In genomic region chr5:77628840-77629552, GRCh38 we compare ENCODE assay signal across 11 cellular contexts. TPM values are rescaled to one million over a fixed set of nuclear protein-coding genes. Genes with fewer than 3 reads are reported as not detected.
DNase-seq lines count a peak whose midpoint lies in the region; ATAC-seq and TF ChIP-seq lines count a peak whose summit lies in the region.
"Had no signal": no experiment of that assay in that cellular context is flagged by ENCODE, and none has a peak within 500 bp of the region (broad histone marks: within the 10 kb centered on the region; RNA-seq: fewer than 3 reads in every experiment).

No MANE protein-coding gene starts in this region.

- H3K4me3 ChIP-seq in CD8-positive, alpha-beta memory T cell (ENCODE audit: low read length) = no peak overlapping the region
- H3K4me3 ChIP-seq in HCT116 (replicated peaks in 1 of 2; ENCODE audit: low read depth in 1 of 2, low read length in 2 of 2) = no peak overlapping the region

- no peaks in the 10 kb centered on the region for H3K9me3 ChIP-seq in CD8-positive, alpha-beta memory T cell (ENCODE audit: low read length)
- no peaks in the 10 kb centered on the region for H3K9me3 ChIP-seq in HCT116 (ENCODE audit: control insufficient read depth in 1 of 2, insufficient read depth in 1 of 2, low read depth in 1 of 2, low read length in 2 of 2)

- H3K36me3 Mint-ChIP-seq in CD8-positive, alpha-beta memory T cell = peaks cover 0 to 7% (median 0%) of the 10 kb centered on the region in 3 donors
- H3K36me3 Mint-ChIP-seq in activated CD8-positive, alpha-beta T cell treated with anti-CD3 and anti-CD28 coated beads for 36 hours (ENCODE audit: low read depth) = no peaks in the 10 kb centered on the region
- H3K36me3 Mint-ChIP-seq in mesothelial cell of epicardium = no peaks in the 10 kb centered on the region

- POLR2A ChIA-PET in CD8-positive, alpha-beta memory T cell (lab: Charles Lee) = no interaction called here
- POLR2A ChIA-PET in HCT116 (lab: Charles Lee) = no interaction called here
- POLR2A ChIA-PET in activated CD8-positive, alpha-beta T cell treated with anti-CD3 and anti-CD28 coated beads for 36 hours (lab: Charles Lee) = interaction anchor here (0.6 to 1.0 kb wide), 2 partner anchors 13 to 1644 kb away, joined by 3 read pairs; no protein-coding TSS in a partner anchor

- H3K27ac Mint-ChIP-seq in CD8-positive, alpha-beta memory T cell = peak overlapping the region in 2 of 8 donors; percentile 35 to 55
- no peak overlapping the region for H3K27ac Mint-ChIP-seq in activated CD8-positive, alpha-beta T cell treated with anti-CD3 and anti-CD28 coated beads for 36 hours
- no peak overlapping the region for H3K27ac Mint-ChIP-seq in mesothelial cell of epicardium

- TF ChIP-seq RAD21 in HCT116 (IDR thresholded peaks at IDR 0.05; ENCODE audit: low read depth) = no peak

- H3K27me3 Mint-ChIP-seq in CD8-positive, alpha-beta memory T cell = peaks cover 67 to 90% of the 10 kb centered on the region in 2 donors
- H3K27me3 Mint-ChIP-seq in activated CD8-positive, alpha-beta T cell treated with anti-CD3 and anti-CD28 coated beads for 36 hours = peaks cover 75% of the 10 kb centered on the region
- H3K27me3 Mint-ChIP-seq in mesothelial cell of epicardium (ENCODE audit: low read depth) = peaks cover 97% of the 10 kb centered on the region

- no peak overlapping the region for H3K27ac ChIP-seq in CD8-positive, alpha-beta memory T cell (ENCODE audit: low read depth, low read length)
- H3K27ac ChIP-seq in HCT116 (ENCODE audit: low read depth, low read length) = no peak overlapping the region

- H3K9me3 Mint-ChIP-seq in CD8-positive, alpha-beta memory T cell = peaks cover 22 to 32% (median 28%) of the 10 kb centered on the region in 5 donors
- H3K9me3 Mint-ChIP-seq in activated CD8-positive, alpha-beta T cell treated with anti-CD3 and anti-CD28 coated beads for 36 hours = peaks cover 5% of the 10 kb centered on the region
- no peaks in the 10 kb centered on the region for H3K9me3 Mint-ChIP-seq in mesothelial cell of epicardium

- no peaks in the 10 kb centered on the region for H3K9me2 ChIP-seq in HCT116 (ENCODE audit: insufficient read depth)

- RAD21 ChIA-PET in HCT116 (lab: Charles Lee; ENCODE audit: low non-redundant PET in 1 of 2, low total read pairs in 2 of 2, uncharacterized antibody in 2 of 2, unreplicated experiment in 2 of 2) = no interaction called here

- H3K4me3 Mint-ChIP-seq in CD8-positive, alpha-beta memory T cell = peak overlapping the region; percentile 69 to 88 (median 82)
- H3K4me3 Mint-ChIP-seq in activated CD8-positive, alpha-beta T cell treated with anti-CD3 and anti-CD28 coated beads for 36 hours = peak overlapping the region; percentile 64
- H3K4me3 Mint-ChIP-seq in mesothelial cell of epicardium = peak overlapping the region; percentile 66

- peak in 2 of 3 experiments; percentile 7 to 12; a peak in 1 of 6 replicates for TF ChIP-seq CTCF in HCT116 (IDR thresholded peaks at IDR 0.05 in 2 of 3, conservative IDR thresholded peaks at IDR 0.05 in 1 of 3; ENCODE audit: borderline replicate concordance in 1 of 3, insufficient read depth in 1 of 3, low read depth in 2 of 3, low read length in 2 of 3)
- TF ChIP-seq CTCF in activated CD8-positive, alpha-beta T cell treated with anti-CD3 and anti-CD28 coated beads for 36 hours (IDR thresholded peaks at IDR 0.05) = no peak
- no peak for TF ChIP-seq CTCF in mesothelial cell of epicardium (IDR thresholded peaks at IDR 0.05; ENCODE audit: unreplicated experiment)

- CTCF ChIA-PET in CD8-positive, alpha-beta memory T cell (lab: Charles Lee) = no interaction called here
- CTCF ChIA-PET in HCT116 (lab: Charles Lee) = no interaction called here
- CTCF ChIA-PET in activated CD8-positive, alpha-beta T cell treated with anti-CD3 and anti-CD28 coated beads for 36 hours (lab: Charles Lee) = interaction anchor here (0.9 kb wide), 1 partner anchor 58 kb away, joined by 3 read pairs; no protein-coding TSS in a partner anchor

- intact Hi-C loops in HCT116 (cut with micrococcal nuclease) = no loop called here
- intact Hi-C loops in activated CD8-positive, alpha-beta T cell treated with anti-CD3 and anti-CD28 coated beads for 36 hours (cut with micrococcal nuclease) = no loop called here

- H3K4me1 Mint-ChIP-seq in CD8-positive, alpha-beta memory T cell = peaks cover 21 to 32% (median 25%) of the 10 kb centered on the region in 3 donors
- H3K4me1 Mint-ChIP-seq in activated CD8-positive, alpha-beta T cell treated with anti-CD3 and anti-CD28 coated beads for 36 hours (ENCODE audit: low read depth) = peaks cover 14% of the 10 kb centered on the region
- peaks cover 12% of the 10 kb centered on the region for H3K4me1 Mint-ChIP-seq in mesothelial cell of epicardium

- no peaks in the 10 kb centered on the region for H4K20me1 ChIP-seq in HCT116 (ENCODE audit: insufficient read depth)

- TF ChIP-seq POLR2A in HCT116 (IDR thresholded peaks at IDR 0.05; ENCODE audit: borderline replicate concordance, extremely low read depth, insufficient read depth, insufficient read length) = no peak

- H3K4me1 ChIP-seq in CD8-positive, alpha-beta memory T cell (ENCODE audit: insufficient read depth, low read length) = peaks cover 17% of the 10 kb centered on the region
- peaks cover 4 to 14% of the 10 kb centered on the region in 2 experiments; a peak in 2 of 4 replicates for H3K4me1 ChIP-seq in HCT116 (ENCODE audit: control insufficient read depth in 1 of 2, insufficient read depth in 2 of 2, low read length in 2 of 2)

- no TSS peak for BruUV-seq in HCT116 (replicated peaks; lab: Mats Ljungman, UMichigan)

- H3K9ac ChIP-seq in HCT116 (ENCODE audit: low read length) = no peak overlapping the region

- no peak for DNase-seq in CD8-positive, alpha-beta memory T cell
- DNase-seq in HCT116 (ENCODE audit: low read depth, low spot score) (no peak), mesothelial cell of epicardium (ENCODE audit: low spot score in 2 of 2, unreplicated experiment in 2 of 2) (no peak), KG1 (lab: John Stamatoyannopoulos, UW) (no peak), GM19240 (ENCODE audit: insufficient read length, low spot score) (no peak)
- DNase-seq in activated CD8-positive, alpha-beta T cell treated with anti-CD3 and anti-CD28 coated beads for 36 hours = no peak
- DNase-seq: HCEC 1CT; stimulated activated CD4-positive, alpha-beta T cell treated with anti-CD3 and anti-CD28 coated beads, Interleukin-4, amount 100 ng/mL, for 4 hours had no signal

- no peaks in the 10 kb centered on the region for H3K36me3 ChIP-seq in CD8-positive, alpha-beta memory T cell (ENCODE audit: insufficient read depth, low read length)
- no peaks in the 10 kb centered on the region for H3K36me3 ChIP-seq in HCT116 (ENCODE audit: control insufficient read depth in 1 of 2, insufficient read depth in 2 of 2, low read length in 2 of 2)

- peak overlapping the region; percentile 24 for H2AFZ ChIP-seq in HCT116 (ENCODE audit: low read depth, low read length, poor library complexity, severe bottlenecking)

- no peaks in the 10 kb centered on the region for H3K79me2 ChIP-seq in HCT116 (ENCODE audit: insufficient read depth, low read length)

- no peak for ATAC-seq in HCT116
- ATAC-seq in activated CD8-positive, alpha-beta T cell treated with anti-CD3 and anti-CD28 coated beads for 36 hours = no peak
- ATAC-seq in GM21576 (IDR thresholded peaks at IDR 0.05; ENCODE audit: unreplicated experiment) = no peak
- ATAC-seq in HG03469 (IDR thresholded peaks at IDR 0.05; ENCODE audit: unreplicated experiment) = no peak

- no peak overlapping the region for H3K4me2 ChIP-seq in HCT116 (ENCODE audit: low read length)

- H3K27me3 ChIP-seq in CD8-positive, alpha-beta memory T cell (ENCODE audit: insufficient read depth, low read length, poor library complexity, severe bottlenecking) = peaks cover 59% of the 10 kb centered on the region
- H3K27me3 ChIP-seq in HCT116 (ENCODE audit: insufficient read depth, low read length) = no peaks in the 10 kb centered on the region

TF ChIP-seq in HCT116, 20 proteins besides CTCF, POLR2A, EP300 and RAD21:
- TF ChIP-seq EZH2 (IDR thresholded peaks at IDR 0.05) (no peak), ZFX (IDR thresholded peaks at IDR 0.05) (no peak), ELF1 (IDR thresholded peaks at IDR 0.05; ENCODE audit: borderline replicate concordance, low read depth) (no peak), JUND (IDR thresholded peaks at IDR 0.05) (no peak), ZNF274 (IDR thresholded peaks at IDR 0.05; ENCODE audit: low read depth, low read length) (no peak), EZH2phosphoT487 (IDR thresholded peaks at IDR 0.05; ENCODE audit: borderline replicate concordance) (no peak), EGR1 (IDR thresholded peaks at IDR 0.05; ENCODE audit: low read depth) (no peak), SRF (IDR thresholded peaks at IDR 0.05; ENCODE audit: low read depth) (no peak), CBX3 (IDR thresholded peaks at IDR 0.05; ENCODE audit: low read depth) (no peak), SIN3A (IDR thresholded peaks at IDR 0.05; ENCODE audit: low read depth) (no peak)
- TF ChIP-seq, protein P1, sequence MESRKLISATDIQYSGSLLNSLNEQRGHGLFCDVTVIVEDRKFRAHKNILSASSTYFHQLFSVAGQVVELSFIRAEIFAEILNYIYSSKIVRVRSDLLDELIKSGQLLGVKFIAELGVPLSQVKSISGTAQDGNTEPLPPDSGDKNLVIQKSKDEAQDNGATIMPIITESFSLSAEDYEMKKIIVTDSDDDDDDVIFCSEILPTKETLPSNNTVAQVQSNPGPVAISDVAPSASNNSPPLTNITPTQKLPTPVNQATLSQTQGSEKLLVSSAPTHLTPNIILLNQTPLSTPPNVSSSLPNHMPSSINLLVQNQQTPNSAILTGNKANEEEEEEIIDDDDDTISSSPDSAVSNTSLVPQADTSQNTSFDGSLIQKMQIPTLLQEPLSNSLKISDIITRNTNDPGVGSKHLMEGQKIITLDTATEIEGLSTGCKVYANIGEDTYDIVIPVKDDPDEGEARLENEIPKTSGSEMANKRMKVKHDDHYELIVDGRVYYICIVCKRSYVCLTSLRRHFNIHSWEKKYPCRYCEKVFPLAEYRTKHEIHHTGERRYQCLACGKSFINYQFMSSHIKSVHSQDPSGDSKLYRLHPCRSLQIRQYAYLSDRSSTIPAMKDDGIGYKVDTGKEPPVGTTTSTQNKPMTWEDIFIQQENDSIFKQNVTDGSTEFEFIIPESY (IDR thresholded peaks at IDR 0.05; ENCODE audit: extremely low read depth, insufficient replicate concordance, low read length) = no peak

RNA-seq across cellular contexts. Expression of gene OTP, which starts 9.5 kb away (rescaled TPM):
- not detected for total RNA-seq in CD8-positive, alpha-beta memory T cell
- not detected for polyA plus RNA-seq in CD8-positive, alpha-beta memory T cell
- total RNA-seq in HCT116 (2021; ENCODE audit: unreplicated experiment) (0.07 TPM), mesothelial cell of epicardium (not detected in 3 replicates)
- polyA plus RNA-seq in HCT116 (2012) = 0.03 TPM in 1 of 2 replicates, not detected in the other
- not detected for total RNA-seq in activated CD8-positive, alpha-beta T cell treated with anti-CD3 and anti-CD28 coated beads for 36 hours
- total RNA-seq: left lobe of liver had no signal

Comparison
In these comparisons a context has a peak if more than half of its experiments do, and no peak if none do; other contexts are left out.
1. CTCF ChIP-seq: peak in HCT116 (2 of 3); none in activated CD8-positive, alpha-beta T cell treated with anti-CD3 and anti-CD28 coated beads for 36 hours (single experiment) and mesothelial cell of epicardium (single experiment).
2. Peak in every context shown above with its lines, with median percentiles within 50 percentile points of each other: H3K4me3 Mint-ChIP-seq.